ENCODE assay signal across 15 cellular contexts in the genomic region with DNA sequence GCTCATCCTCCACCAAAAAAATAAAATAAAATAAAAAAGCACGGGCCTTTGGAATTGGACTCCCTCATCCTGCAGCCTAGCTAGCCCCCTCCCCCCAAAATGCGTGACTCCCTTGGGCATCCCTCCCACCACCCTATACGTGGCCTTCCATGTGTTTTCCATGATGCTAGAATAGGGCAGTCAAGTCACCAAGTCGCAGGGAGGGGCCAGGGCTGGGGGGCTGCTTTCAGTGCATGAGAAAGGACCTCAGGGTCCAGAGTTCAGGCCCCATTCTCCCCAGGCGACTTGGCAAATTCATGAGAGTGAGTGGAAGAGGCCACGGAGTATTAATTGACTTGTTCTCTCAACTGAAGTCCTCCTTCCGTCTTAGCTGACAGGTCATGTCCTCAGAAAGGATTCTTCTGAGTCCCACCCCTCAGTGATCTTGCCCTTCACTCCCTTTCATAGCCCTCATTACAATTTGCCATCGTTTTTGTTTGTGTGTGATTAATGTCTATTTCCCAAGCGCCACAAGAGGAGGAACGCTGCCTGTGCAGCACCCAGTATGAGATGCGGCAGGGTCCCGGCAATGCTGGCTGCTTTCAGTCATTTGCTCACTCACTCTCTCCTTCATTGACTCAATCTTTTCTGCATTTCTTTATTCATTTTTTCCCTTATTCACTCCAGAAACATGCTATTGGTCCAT. TPM values are rescaled to one million over a fixed set of nuclear protein-coding genes. Genes with fewer than 3 reads are reported as not detected.
A peak's percentile ranks its signal among the peaks of the same experiment; 100 is the strongest.
DNase-seq lines count a peak whose midpoint lies in the region; ATAC-seq and TF ChIP-seq lines count a peak whose summit lies in the region.
"Had no signal": no experiment of that assay in that cellular context is flagged by ENCODE, and none has a peak within 500 bp of the region (broad histone marks: within the 10 kb centered on the region; RNA-seq: fewer than 3 reads in every experiment).

No MANE protein-coding gene starts in this region.

- no peak for TF ChIP-seq POLR2A in Peyer's patch (IDR thresholded peaks at IDR 0.05)

- H3K9ac ChIP-seq in duodenal mucosa (ENCODE audit: low read depth in 1 of 2, low read length in 2 of 2), result no peak overlapping the region

- intact Hi-C loops in lower lobe of right lung (cut with DNase I), result no loop called here

- no peak overlapping the region for H3K4me3 ChIP-seq in Peyer's patch
- H3K4me3 ChIP-seq in duodenal mucosa (ENCODE audit: low read depth in 1 of 2, low read length in 2 of 2), result no peak overlapping the region
- H3K4me3 ChIP-seq in lower lobe of right lung, result no peak overlapping the region
- H3K4me3 ChIP-seq: HAP-1, lung, PC-9 had no signal

- peaks cover 0 to 31% (median 0%) of the 10 kb centered on the region in 4 donors for H3K4me1 ChIP-seq in Peyer's patch
- peaks cover 11 to 23% of the 10 kb centered on the region in 2 donors for H3K4me1 ChIP-seq in duodenal mucosa (ENCODE audit: control insufficient read depth in 1 of 2, insufficient read depth in 2 of 2, low read length in 2 of 2)
- H3K4me1 ChIP-seq in lower lobe of right lung, result peaks cover 41% of the 10 kb centered on the region
- H3K4me1 ChIP-seq: Caco-2, HAP-1 had no signal

- H3K27me3 ChIP-seq in Peyer's patch (no peaks in the 10 kb centered on the region), duodenal mucosa (ENCODE audit: control insufficient read depth in 1 of 2, insufficient read depth in 2 of 2, low read length in 2 of 2) (no peaks in the 10 kb centered on the region), lower lobe of right lung (ENCODE audit: low read depth) (no peaks in the 10 kb centered on the region)

- H3K36me3 ChIP-seq in Peyer's patch (no peaks in the 10 kb centered on the region), duodenal mucosa (ENCODE audit: control insufficient read depth in 1 of 2, insufficient read depth in 2 of 2, low read length in 2 of 2) (no peaks in the 10 kb centered on the region), lower lobe of right lung (peaks cover 8% of the 10 kb centered on the region)
- H3K36me3 ChIP-seq: HAP-1 had no signal

- TF ChIP-seq CTCF in Peyer's patch (IDR thresholded peaks at IDR 0.05) (no peak), lower lobe of right lung (IDR thresholded peaks at IDR 0.05) (no peak)

- H3K9me3 ChIP-seq in Peyer's patch (no peaks in the 10 kb centered on the region), duodenal mucosa (ENCODE audit: control insufficient read depth in 1 of 2, low read length in 2 of 2) (no peaks in the 10 kb centered on the region), lower lobe of right lung (no peaks in the 10 kb centered on the region)
- H3K9me3 ChIP-seq: Caco-2, HAP-1 had no signal

- ATAC-seq in lower lobe of right lung (no peak), HG03460 (IDR thresholded peaks at IDR 0.05; ENCODE audit: unreplicated experiment) (no peak), HG03469 (IDR thresholded peaks at IDR 0.05; ENCODE audit: unreplicated experiment) (no peak), esophagus mucosa (no peak), HG03521 (IDR thresholded peaks at IDR 0.05; ENCODE audit: unreplicated experiment) (no peak)

- DNase-seq in Peyer's patch (peak in 2 of 3 donors; percentile 27 to 39), lower lobe of right lung (no peak)
- DNase-seq in stimulated activated CD8-positive, alpha-beta memory T cell treated with anti-CD3 and anti-CD28 coated beads, Interleukin-4, amount 100 ng/mL, for 48 hours, result peak; percentile 10
- DNase-seq: GF-D8; NCI-H2107; PC-9; stimulated activated CD4-positive, alpha-beta T cell treated with anti-CD3 and anti-CD28 coated beads, Interleukin-4, amount 100 ng/mL, for 1 hour had no signal

- peak overlapping the region in 3 of 4 donors; percentile 3 to 78 (median 72) for H3K27ac ChIP-seq in Peyer's patch
- peak overlapping the region; percentile 42 for H3K27ac ChIP-seq in duodenal mucosa (ENCODE audit: low read depth, low read length)
- peak overlapping the region; percentile 64 for H3K27ac ChIP-seq in lower lobe of right lung
- H3K27ac ChIP-seq: PC-9 had no signal

RNA-seq across cellular contexts. Expression of gene LRRC32, which starts 17.4 kb away (rescaled TPM):
- total RNA-seq in Peyer's patch (10 to 100 TPM in 3 of 4 donors, 1 to 10 TPM in 1; 4.0 to 36.7 (median 23.0) TPM), lower lobe of right lung (121 TPM), esophagus mucosa (9.0 TPM)
- total RNA-seq: PC-9 had no signal
